ENCODE assay signal across 17 cellular contexts in genomic region chr22:50670914-50671538, GRCh38. TPM values are rescaled to one million over a fixed set of nuclear protein-coding genes. Genes with fewer than 3 reads are reported as not detected.
A peak's percentile ranks its signal among the peaks of the same experiment; 100 is the strongest.
DNase-seq lines count a peak whose midpoint lies in the region; ATAC-seq and TF ChIP-seq lines count a peak whose summit lies in the region.
"Had no signal": no experiment of that assay in that cellular context is flagged by ENCODE, and none has a peak within 500 bp of the region (broad histone marks: within the 10 kb centered on the region; RNA-seq: fewer than 3 reads in every experiment).

No MANE protein-coding gene starts in this region.

- TF ChIP-seq POLR2A in adrenal gland (IDR thresholded peaks at IDR 0.05) (no peak), spleen (IDR thresholded peaks at IDR 0.05) (no peak)

- 62 to 68% (median 66%) methylated on average over 9 to 10 of the region's 10 CpGs for WGBS in adrenal gland, 4 donors
- WGBS in spleen, 5 donors = 57 to 64% (median 61%) methylated on average over 10 of the region's 10 CpGs

- H3K27me3 ChIP-seq in adrenal gland (peaks cover 20% of the 10 kb centered on the region), spleen (replicated peaks in 1 of 7) (peaks cover 2 to 77% (median 33%) of the 10 kb centered on the region in 7 donors)

- H3K9me3 ChIP-seq in adrenal gland (replicated peaks in 1 of 3) (no peaks in the 10 kb centered on the region), spleen (no peaks in the 10 kb centered on the region)
- H3K9me3 ChIP-seq: pancreas had no signal

- DNase-seq in GM13976 (ENCODE audit: low spot score) (peak; percentile 27), adrenal gland (peak in 1 of 7 donors; percentile 43), islet precursor cell (peak; percentile 35), spleen (no peak), NCI-H1694 (lab: John Stamatoyannopoulos, UW) (no peak), kidney tubule cell (ENCODE audit: low spot score) (no peak)
- DNase-seq: AML-193; effector CD4-positive, alpha-beta T cell; foreskin fibroblast; HFFc6; NCI-H1048; NCI-H774; stimulated activated naive CD4-positive, alpha-beta T cell treated with Interleukin-2 at 50 U/mL for 16 hours; WERI-Rb-1 had no signal

- ATAC-seq in GM21515 (IDR thresholded peaks at IDR 0.05; ENCODE audit: unreplicated experiment) = no peak
- ATAC-seq: pancreas had no signal

- peak overlapping the region in 3 of 5 donors; percentile 19 to 85 (median 63) for H3K27ac ChIP-seq in adrenal gland
- H3K27ac ChIP-seq in spleen = peak overlapping the region in 7 of 8 donors; percentile 52 to 93 (median 80)
- H3K27ac ChIP-seq: WERI-Rb-1 had no signal

- H3K36me3 ChIP-seq in adrenal gland (replicated peaks in 1 of 2) (no peaks in the 10 kb centered on the region), spleen (peaks cover 0 to 7% (median 0%) of the 10 kb centered on the region in 6 donors)
- H3K36me3 ChIP-seq: pancreas, WERI-Rb-1 had no signal

- intact Hi-C loops in adrenal gland (cut with DNase I) = no loop called here
- intact Hi-C loops in spleen (cut with DNase I; ENCODE audit: low total_unique reads) = no loop called here

- peaks cover 0 to 6% of the 10 kb centered on the region in 2 donors for H3K4me1 ChIP-seq in adrenal gland (replicated peaks in 1 of 2)
- H3K4me1 ChIP-seq in spleen = peaks cover 3 to 44% (median 18%) of the 10 kb centered on the region in 6 donors
- H3K4me1 ChIP-seq: pancreas had no signal

- in situ Hi-C loops in GM13976 (cut with MboI; ENCODE audit: low sequenced_read_pairs, unreplicated experiment) = no loop called here

- TF ChIP-seq CTCF in GM13976 (IDR thresholded peaks at IDR 0.05; ENCODE audit: borderline replicate concordance, control extremely low read depth, extremely low read depth, insufficient read depth, missing control alignments) (no peak), adrenal gland (IDR thresholded peaks at IDR 0.05) (no peak), spleen (IDR thresholded peaks at IDR 0.05 in 8 of 11, conservative IDR thresholded peaks at IDR 0.05 in 3 of 11) (no peak)

- H3K4me3 ChIP-seq in adrenal gland = no peak overlapping the region
- H3K4me3 ChIP-seq in spleen = no peak overlapping the region
- H3K4me3 ChIP-seq: pancreas had no signal

RNA-seq across cellular contexts. Expression of gene SHANK3, which starts 1.6 kb away (rescaled TPM):
- total RNA-seq in adrenal gland (10 to 100 TPM in 3 of 8 donors, 1 to 10 TPM in 5; 5.4 to 26.1 (median 9.8) TPM), spleen (100 to 1,000 TPM in 3 of 7 donors, 10 to 100 TPM in 4; 55.5 to 264 (median 89.1) TPM)
- polyA plus RNA-seq in adrenal gland (10 to 100 TPM in 2 of 3 donors, under 1 TPM in 1; 0.88 to 44.0 (median 21.3) TPM), spleen (100 to 1,000 TPM in 1 of 3 donors, 10 to 100 TPM in 1, 1 to 10 TPM in 1; 9.9 to 112 (median 31.8) TPM)
- polyA plus RNA-seq: IgD-negative memory B cell had no signal

RNA-seq across cellular contexts. Expression of gene ARSA, which starts 43.1 kb away (rescaled TPM):
- total RNA-seq in adrenal gland (10 to 100 TPM; 35.6 to 87.8 (median 67.5) TPM), spleen (10 to 100 TPM; 51.0 to 80.2 (median 58.7) TPM)
- polyA plus RNA-seq in adrenal gland (100 to 1,000 TPM in 2 of 3 donors, 1 to 10 TPM in 1; 5.5 to 168 (median 103) TPM), spleen (100 to 1,000 TPM in 1 of 3 donors, 10 to 100 TPM in 2; 26.0 to 108 (median 86.7) TPM)

Comparison
In these comparisons a context has a peak if more than half of its experiments do, and no peak if none do; other contexts are left out.
1. DNase-seq: peak in GM13976 (single experiment) and islet precursor cell (single experiment); none in spleen (single experiment), NCI-H1694 (single experiment) and kidney tubule cell (single experiment).